ENCODE assay signal across 16 cellular contexts in genomic region chr13:40568672-40569350, GRCh38.
A peak's percentile ranks its signal among the peaks of the same experiment; 100 is the strongest.
DNase-seq lines count a peak whose midpoint lies in the region; ATAC-seq and TF ChIP-seq lines count a peak whose summit lies in the region.
"Had no signal": no experiment of that assay in that cellular context is flagged by ENCODE, and none has a peak within 500 bp of the region (broad histone marks: within the 10 kb centered on the region; RNA-seq: fewer than 3 reads in every experiment).

No MANE protein-coding gene starts in this region.

- H2AFZ ChIP-seq in mesenchymal stem cell (ENCODE audit: low read depth, low read length): no peak overlapping the region

- peaks cover 43% of the 10 kb centered on the region for H3K79me1 ChIP-seq in mesenchymal stem cell (replicated peaks; ENCODE audit: low read length, poor library complexity, severe bottlenecking)

- no peak overlapping the region for H2BK120ac ChIP-seq in mesenchymal stem cell (ENCODE audit: low read depth, low read length)

- peaks cover 3% of the 10 kb centered on the region for H3K36me3 Mint-ChIP-seq in stimulated activated naive CD8-positive, alpha-beta T cell treated with anti-CD3 and anti-CD28 coated beads, Interleukin-15, Interleukin-2, amounts not matched to agents 100 ng/mL and 50 ng/mL, for 24 hours (ENCODE audit: low read depth)
- H3K36me3 Mint-ChIP-seq in activated CD4-positive, alpha-beta memory T cell treated with anti-CD3 and anti-CD28 coated beads, Interleukin-2, amount 10 ng/mL, durations not matched to agents 7 days and 5 days (ENCODE audit: low read depth): no peaks in the 10 kb centered on the region

- H3K4me1 ChIP-seq in mesenchymal stem cell (ENCODE audit: control insufficient read depth, insufficient read depth, low read depth, low read length): peaks cover 14% of the 10 kb centered on the region
- H3K4me1 ChIP-seq in uterus: peaks cover 1 to 24% of the 10 kb centered on the region in 2 donors

- H2AK5ac ChIP-seq in mesenchymal stem cell (ENCODE audit: low read length, severe bottlenecking): peak overlapping the region; percentile 64

- no peak overlapping the region for H3K18ac ChIP-seq in mesenchymal stem cell (ENCODE audit: low read depth in 1 of 2, low read length in 2 of 2)

- H2BK12ac ChIP-seq in mesenchymal stem cell (ENCODE audit: low read length in 2 of 2): no peak overlapping the region

- POLR2A ChIA-PET in activated CD4-positive, alpha-beta memory T cell treated with anti-CD3 and anti-CD28 coated beads, Interleukin-2, amount 10 ng/mL, durations not matched to agents 7 days and 5 days (lab: Charles Lee): interaction anchor here (1.4 kb wide), 1 partner anchor 9 kb away, joined by 3 read pairs; no protein-coding TSS in a partner anchor

- H2BK5ac ChIP-seq in mesenchymal stem cell (ENCODE audit: low read depth, low read length, poor library complexity, severe bottlenecking): no peak overlapping the region

- H4K8ac ChIP-seq in mesenchymal stem cell (ENCODE audit: low read length): no peak overlapping the region

- H4K91ac ChIP-seq in mesenchymal stem cell (ENCODE audit: low read length): no peak overlapping the region

- no peak overlapping the region for H3K14ac ChIP-seq in mesenchymal stem cell (ENCODE audit: low read length in 2 of 2)

- CTCF ChIA-PET in activated CD4-positive, alpha-beta memory T cell treated with anti-CD3 and anti-CD28 coated beads, Interleukin-2, amount 10 ng/mL, durations not matched to agents 7 days and 5 days (lab: Charles Lee): interaction anchor here (0.6 kb wide), 1 partner anchor 60 kb away, joined by 3 read pairs; no protein-coding TSS in a partner anchor

- no peaks in the 10 kb centered on the region for H3K27me3 Mint-ChIP-seq in stimulated activated naive CD8-positive, alpha-beta T cell treated with anti-CD3 and anti-CD28 coated beads, Interleukin-15, Interleukin-2, amounts not matched to agents 100 ng/mL and 50 ng/mL, for 24 hours
- no peaks in the 10 kb centered on the region for H3K27me3 Mint-ChIP-seq in activated CD4-positive, alpha-beta memory T cell treated with anti-CD3 and anti-CD28 coated beads, Interleukin-2, amount 10 ng/mL, durations not matched to agents 7 days and 5 days
- H3K27me3 Mint-ChIP-seq: activated CD4-positive, alpha-beta T cell treated with anti-CD3 and anti-CD28 coated beads, Interleukin-2, amount 10 ng/mL, durations not matched to agents 7 days and 5 days had no signal

- no peak for ATAC-seq in stimulated activated naive CD8-positive, alpha-beta T cell treated with anti-CD3 and anti-CD28 coated beads, Interleukin-15, Interleukin-2, amounts not matched to agents 100 U/mL and 50 U/mL, for 24 hours

- no peaks in the 10 kb centered on the region for H3K27me3 ChIP-seq in mesenchymal stem cell (ENCODE audit: control insufficient read depth in 1 of 2, insufficient read depth in 1 of 2, low read length in 2 of 2)
- H3K27me3 ChIP-seq in uterus: no peaks in the 10 kb centered on the region
- H3K27me3 ChIP-seq: cardiac muscle cell had no signal

- peaks cover 95% of the 10 kb centered on the region for H3K4me1 Mint-ChIP-seq in stimulated activated naive CD8-positive, alpha-beta T cell treated with anti-CD3 and anti-CD28 coated beads, Interleukin-15, Interleukin-2, amounts not matched to agents 100 ng/mL and 50 ng/mL, for 24 hours (ENCODE audit: low read depth)
- peaks cover 46% of the 10 kb centered on the region for H3K4me1 Mint-ChIP-seq in activated CD4-positive, alpha-beta memory T cell treated with anti-CD3 and anti-CD28 coated beads, Interleukin-2, amount 10 ng/mL, durations not matched to agents 7 days and 5 days

- H2BK15ac ChIP-seq in mesenchymal stem cell (ENCODE audit: low read depth, poor library complexity, severe bottlenecking): no peak overlapping the region

- H3K36me3 ChIP-seq in mesenchymal stem cell (ENCODE audit: control insufficient read depth in 1 of 2, insufficient read depth in 2 of 2, low read depth in 1 of 2, low read length in 2 of 2) (no peaks in the 10 kb centered on the region), uterus (no peaks in the 10 kb centered on the region)
- H3K36me3 ChIP-seq: cardiac muscle cell had no signal

- H3K9ac ChIP-seq in mesenchymal stem cell (ENCODE audit: low read length): no peak overlapping the region
- H3K9ac ChIP-seq: KMS-11 had no signal

- intact Hi-C loops in uterus (cut with DNase I; ENCODE audit: low total_unique reads): no loop called here

- TF ChIP-seq CTCF in uterus (IDR thresholded peaks at IDR 0.05): no peak

- WGBS in mesenchymal stem cell: 71% methylated on average over 9 of the region's 10 CpGs

- no peak overlapping the region for H3K23ac ChIP-seq in mesenchymal stem cell (ENCODE audit: low read length in 2 of 2)

- H3K4me3 ChIP-seq in mesenchymal stem cell (ENCODE audit: insufficient read depth in 1 of 2, low read depth in 1 of 2, low read length in 2 of 2) (no peak overlapping the region), uterus (peak overlapping the region in 1 of 2 donors; percentile 8)
- H3K4me3 ChIP-seq: cardiac muscle cell, lung had no signal

- no peak overlapping the region for H3K4ac ChIP-seq in mesenchymal stem cell (ENCODE audit: low read depth in 1 of 2, low read length in 2 of 2)

- H3K9me3 ChIP-seq in mesenchymal stem cell (ENCODE audit: control insufficient read depth, low read length): no peaks in the 10 kb centered on the region
- no peaks in the 10 kb centered on the region for H3K9me3 ChIP-seq in uterus

- H3K4me3 Mint-ChIP-seq in stimulated activated naive CD8-positive, alpha-beta T cell treated with anti-CD3 and anti-CD28 coated beads, Interleukin-15, Interleukin-2, amounts not matched to agents 100 ng/mL and 50 ng/mL, for 24 hours: no peak overlapping the region
- no peak overlapping the region for H3K4me3 Mint-ChIP-seq in activated CD4-positive, alpha-beta memory T cell treated with anti-CD3 and anti-CD28 coated beads, Interleukin-2, amount 10 ng/mL, durations not matched to agents 7 days and 5 days
- H3K4me3 Mint-ChIP-seq: activated CD4-positive, alpha-beta T cell treated with anti-CD3 and anti-CD28 coated beads, Interleukin-2, amount 10 ng/mL, durations not matched to agents 7 days and 5 days had no signal

- TF ChIP-seq POLR2A in uterus (IDR thresholded peaks at IDR 0.05): no peak

- peak overlapping the region; percentile 9 for H3K27ac Mint-ChIP-seq in stimulated activated naive CD8-positive, alpha-beta T cell treated with anti-CD3 and anti-CD28 coated beads, Interleukin-15, Interleukin-2, amounts not matched to agents 100 ng/mL and 50 ng/mL, for 24 hours
- H3K27ac Mint-ChIP-seq in activated CD4-positive, alpha-beta memory T cell treated with anti-CD3 and anti-CD28 coated beads, Interleukin-2, amount 10 ng/mL, durations not matched to agents 7 days and 5 days: no peak overlapping the region
- H3K27ac Mint-ChIP-seq: activated CD4-positive, alpha-beta T cell treated with anti-CD3 and anti-CD28 coated beads, Interleukin-2, amount 10 ng/mL, durations not matched to agents 7 days and 5 days; activated T-helper 2 cell treated with anti-CD3 and anti-CD28 coated beads, Interferon-gamma antibody, Interleukin-2, Interleukin-4, amounts not matched to agents 10 μg/mL and 5 μg/mL and 100 μg/mL, durations not matched to agents 14 hours and 24 hours and 36 hours had no signal

- no peaks in the 10 kb centered on the region for H3K9me3 Mint-ChIP-seq in stimulated activated naive CD8-positive, alpha-beta T cell treated with anti-CD3 and anti-CD28 coated beads, Interleukin-15, Interleukin-2, amounts not matched to agents 100 ng/mL and 50 ng/mL, for 24 hours
- no peaks in the 10 kb centered on the region for H3K9me3 Mint-ChIP-seq in activated CD4-positive, alpha-beta memory T cell treated with anti-CD3 and anti-CD28 coated beads, Interleukin-2, amount 10 ng/mL, durations not matched to agents 7 days and 5 days
- H3K9me3 Mint-ChIP-seq: activated CD4-positive, alpha-beta T cell treated with anti-CD3 and anti-CD28 coated beads, Interleukin-2, amount 10 ng/mL, durations not matched to agents 7 days and 5 days; activated T-helper 2 cell treated with anti-CD3 and anti-CD28 coated beads, Interferon-gamma antibody, Interleukin-2, Interleukin-4, amounts not matched to agents 10 μg/mL and 5 μg/mL and 100 μg/mL, durations not matched to agents 14 hours and 24 hours and 36 hours had no signal

- no peak overlapping the region for H3K4me2 ChIP-seq in mesenchymal stem cell (ENCODE audit: low read length, poor library complexity, severe bottlenecking)
- H3K4me2 ChIP-seq: KMS-11 had no signal

- no peak for DNase-seq in stimulated activated naive CD8-positive, alpha-beta T cell treated with anti-CD3 and anti-CD28 coated beads, Interleukin-15, Interleukin-2, amounts not matched to agents 100 U/mL and 50 U/mL, for 24 hours
- DNase-seq in dermis blood vessel endothelial cell: peak; percentile 47
- DNase-seq in mesenchymal stem cell: peak; percentile 45
- no peak for DNase-seq in uterus
- no peak for DNase-seq in activated CD4-positive, alpha-beta memory T cell treated with anti-CD3 and anti-CD28 coated beads, Interleukin-2, amount 10 ng/mL, durations not matched to agents 7 days and 5 days
- no peak for DNase-seq in NCI-H187 treated with DMSO at 0.1 percent for 48 hours (lab: John Stamatoyannopoulos, UW)
- no peak for DNase-seq in AML-193 (lab: John Stamatoyannopoulos, UW)
- DNase-seq: activated CD4-positive, alpha-beta T cell treated with anti-CD3 and anti-CD28 coated beads, Interleukin-2, amount 10 ng/mL, durations not matched to agents 7 days and 5 days; EL; NCI-H524 treated with DMSO at 0.1 percent for 48 hours; T-helper 1 cell had no signal

- H3K27ac ChIP-seq in mesenchymal stem cell (ENCODE audit: low read length, poor library complexity, severe bottlenecking) (no peak overlapping the region), uterus (peak overlapping the region; percentile 54 to 76)
- H3K27ac ChIP-seq: cardiac muscle cell, KMS-11 had no signal

Comparison
In these comparisons a context has a peak if more than half of its experiments do, and no peak if none do; other contexts are left out.
1. DNase-seq: peak in dermis blood vessel endothelial cell (single experiment) and mesenchymal stem cell (single experiment); none in stimulated activated naive CD8-positive, alpha-beta T cell treated with anti-CD3 and anti-CD28 coated beads, Interleukin-15, Interleukin-2, amounts not matched to agents 100 U/mL and 50 U/mL, for 24 hours (single experiment), uterus (0 of 2), activated CD4-positive, alpha-beta memory T cell treated with anti-CD3 and anti-CD28 coated beads, Interleukin-2, amount 10 ng/mL, durations not matched to agents 7 days and 5 days (single experiment), NCI-H187 treated with DMSO at 0.1 percent for 48 hours (single experiment) and AML-193 (0 of 2).